Comparison of ENCODE assay signal across 28 cellular contexts in genomic region chr11:115717215-115717584, GRCh38.
A peak's percentile ranks its signal among the peaks of the same experiment; 100 is the strongest.
DNase-seq lines count a peak whose midpoint lies in the region; ATAC-seq and TF ChIP-seq lines count a peak whose summit lies in the region.
"Had no signal": no experiment of that assay in that cellular context is flagged by ENCODE, and none has a peak within 500 bp of the region (broad histone marks: within the 10 kb centered on the region; RNA-seq: fewer than 3 reads in every experiment).

No MANE protein-coding gene starts in this region.

- peaks cover 46% of the 10 kb centered on the region for H3K4me1 Mint-ChIP-seq in nephron progenitor cell
- H3K4me1 Mint-ChIP-seq: naive B cell had no signal

- H3K27ac Mint-ChIP-seq in nephron progenitor cell, result peak overlapping the region; percentile 68
- H3K27ac Mint-ChIP-seq: activated CD4-positive, alpha-beta memory T cell treated with anti-CD3 and anti-CD28 coated beads for 36 hours; CD8-positive, alpha-beta T cell; naive B cell; T-helper 2 cell treated with Interferon-gamma antibody and Interleukin-4, amounts not matched to agents 5 μg/mL and 100 μg/mL, for 36 hours had no signal

- TF ChIP-seq CTCF in nephron progenitor cell (IDR thresholded peaks at IDR 0.05), result no peak

- H3K36me3 Mint-ChIP-seq in nephron progenitor cell (ENCODE audit: low read depth), result no peaks in the 10 kb centered on the region
- H3K36me3 Mint-ChIP-seq: activated CD4-positive, alpha-beta memory T cell treated with anti-CD3 and anti-CD28 coated beads for 36 hours; CD8-positive, alpha-beta T cell; naive B cell had no signal

- DNase-seq in Right ventricle myocardium superior (no peak), cardiac septum (ENCODE audit: low spot score) (no peak), fibroblast of peridontal ligament (ENCODE audit: extremely low read depth) (peak; percentile 6), nephron progenitor cell (no peak), NCI-H1105 (lab: John Stamatoyannopoulos, UW) (no peak)
- no peak for DNase-seq in stimulated activated CD4-positive, alpha-beta T cell treated with anti-CD3 and anti-CD28 coated beads, Interleukin-2, amount 100 ng/mL, for 24 hours
- DNase-seq: activated CD4-positive, alpha-beta memory T cell treated with anti-CD3 and anti-CD28 coated beads for 36 hours; activated CD4-positive, alpha-beta T cell treated with anti-CD3 and anti-CD28 coated beads for 1 hour; activated naive CD4-positive, alpha-beta T cell treated with Interleukin-2 at 50 U/mL for 16 hours; BE2C; brain microvascular endothelial cell; CD8-positive, alpha-beta T cell; EL; HCEC 1CT; Kasumi-1; naive B cell; NCI-H1436; NCI-H2081 treated with DMSO at 0.1 percent for 48 hours; NCI-H446; NCI-H774; occipital lobe; SIG-M5; small intestine; stimulated activated naive CD4-positive, alpha-beta T cell had no signal

- no peak overlapping the region for H3K4me3 Mint-ChIP-seq in nephron progenitor cell
- H3K4me3 Mint-ChIP-seq: activated CD4-positive, alpha-beta memory T cell treated with anti-CD3 and anti-CD28 coated beads for 36 hours; CD8-positive, alpha-beta T cell; naive B cell; T-helper 2 cell treated with Interferon-gamma antibody and Interleukin-4, amounts not matched to agents 5 μg/mL and 100 μg/mL, for 36 hours had no signal

- ATAC-seq in Right ventricle myocardium superior (ENCODE audit: poor library complexity), result peak; percentile 52
- ATAC-seq in GM18502 (IDR thresholded peaks at IDR 0.05; ENCODE audit: poor library complexity, unreplicated experiment), result no peak
- ATAC-seq in GM21360 (IDR thresholded peaks at IDR 0.05; ENCODE audit: unreplicated experiment), result no peak
- ATAC-seq: CD8-positive, alpha-beta T cell; Panc1 had no signal

- H3K9me3 Mint-ChIP-seq in nephron progenitor cell, result no peaks in the 10 kb centered on the region
- H3K9me3 Mint-ChIP-seq: activated CD4-positive, alpha-beta memory T cell treated with anti-CD3 and anti-CD28 coated beads for 36 hours; CD8-positive, alpha-beta T cell; T-helper 2 cell treated with Interferon-gamma antibody and Interleukin-4, amounts not matched to agents 5 μg/mL and 100 μg/mL, for 36 hours had no signal

- H3K27me3 Mint-ChIP-seq in nephron progenitor cell (ENCODE audit: low read depth, poor library complexity), result peaks cover 7% of the 10 kb centered on the region
- H3K27me3 Mint-ChIP-seq: activated CD4-positive, alpha-beta memory T cell treated with anti-CD3 and anti-CD28 coated beads for 36 hours; naive B cell had no signal

- intact Hi-C loops in Right ventricle myocardium superior (cut with DNase I), result no loop called here
- intact Hi-C loops in cardiac septum (cut with DNase I), result no loop called here
